In genomic region chr9:128684325-128685021, GRCh38 we compare ENCODE assay signal across 8 cellular contexts. TPM values are rescaled to one million over a fixed set of nuclear protein-coding genes. Genes with fewer than 3 reads are reported as not detected.
DNase-seq lines count a peak whose midpoint lies in the region; ATAC-seq and TF ChIP-seq lines count a peak whose summit lies in the region.

No MANE protein-coding gene starts in this region.

- H3K36me3 ChIP-seq in HAP-1 (replicated peaks) (peaks cover 16% of the 10 kb centered on the region), lower lobe of right lung (no peaks in the 10 kb centered on the region)

- H3K27me3 ChIP-seq in HAP-1 (ENCODE audit: low read depth) (no peaks in the 10 kb centered on the region), lower lobe of right lung (ENCODE audit: low read depth) (no peaks in the 10 kb centered on the region)

- peak overlapping the region; percentile 61 for H3K4me3 ChIP-seq in HAP-1
- H3K4me3 ChIP-seq in lower lobe of right lung = peak overlapping the region; percentile 79

- peak overlapping the region; percentile 89 for H3K27ac ChIP-seq in lower lobe of right lung

- DNase-seq in DMS79 (lab: John Stamatoyannopoulos, UW) = peak; percentile 43
- peak; percentile 90 to 91 for DNase-seq in HAP-1 (ENCODE audit: low spot score in 2 of 2)
- DNase-seq in NCI-H460 (ENCODE audit: extremely low read depth, low read depth) = peak; percentile 70
- DNase-seq in activated CD4-positive, alpha-beta T cell treated with anti-CD3 and anti-CD28 coated beads, Interleukin-2, amount 50 U/mL, for 1 hour = peak; percentile 65
- DNase-seq in ecto neural progenitor cell (ENCODE audit: low spot score) = peak; percentile 81
- peak; percentile 91 for DNase-seq in lower lobe of right lung
- DNase-seq in stimulated activated CD8-positive, alpha-beta memory T cell treated with anti-CD3 and anti-CD28 coated beads, Interleukin-15, amount 100 ng/mL, for 1 hour (ENCODE audit: low read depth) = peak; percentile 44
- DNase-seq in cerebellar nuclear complex (lab: John Stamatoyannopoulos, UW) = no peak

- in situ Hi-C loops in HAP-1 (cut with MboI; ENCODE audit: low sequenced_read_pairs) = no loop called here

- TF ChIP-seq CTCF in lower lobe of right lung (IDR thresholded peaks at IDR 0.05) = no peak

- ATAC-seq in lower lobe of right lung = peak; percentile 81 to 87

- no peaks in the 10 kb centered on the region for H3K9me3 ChIP-seq in HAP-1
- H3K9me3 ChIP-seq in lower lobe of right lung = no peaks in the 10 kb centered on the region

- intact Hi-C loops in lower lobe of right lung (cut with DNase I) = no loop called here

- H3K4me1 ChIP-seq in HAP-1 (peaks cover 32% of the 10 kb centered on the region), lower lobe of right lung (peaks cover 57% of the 10 kb centered on the region)

RNA-seq across cellular contexts. Expression of gene SET, which starts 4.5 kb away (rescaled TPM):
- total RNA-seq in NCI-H460 (2014; rRNA removed; shearing (Covaris generic)) = 863 and 882 TPM in 2 replicates
- polyA plus RNA-seq in NCI-H460 (2014; cell fraction: nucleus; rRNA removed) = 345 and 410 TPM in 2 replicates
- total RNA-seq in lower lobe of right lung = 197 TPM

RNA-seq across cellular contexts. Expression of gene PKN3, which starts 17.8 kb away (rescaled TPM):
- 5.9 and 7.4 TPM in 2 replicates for total RNA-seq in NCI-H460 (2014; rRNA removed; shearing (Covaris generic))
- 42.4 and 56.1 TPM in 2 replicates for polyA plus RNA-seq in NCI-H460 (2014; cell fraction: nucleus; rRNA removed)
- 11.1 TPM for total RNA-seq in lower lobe of right lung

RNA-seq across cellular contexts. Expression of gene DYNC2I2, which starts 27.8 kb away (rescaled TPM):
- total RNA-seq in NCI-H460 (2014; rRNA removed; shearing (Covaris generic)) = 77.5 and 97.9 TPM in 2 replicates
- polyA plus RNA-seq in NCI-H460 (2014; cell fraction: nucleus; rRNA removed) = 464 and 558 TPM in 2 replicates
- 37.3 TPM for total RNA-seq in lower lobe of right lung

RNA-seq across cellular contexts. Expression of gene ZDHHC12, which starts 39.5 kb away (rescaled TPM):
- total RNA-seq in NCI-H460 (2014; rRNA removed; shearing (Covaris generic)) = 17.9 and 22.4 TPM in 2 replicates
- polyA plus RNA-seq in NCI-H460 (2014; cell fraction: nucleus; rRNA removed) = 92.5 and 122 TPM in 2 replicates
- 29.4 TPM for total RNA-seq in lower lobe of right lung

Comparison
In these comparisons a context has a peak if more than half of its experiments do, and no peak if none do; other contexts are left out.
1. DNase-seq: peak in DMS79 (single experiment), HAP-1 (2 of 2), NCI-H460 (single experiment), activated CD4-positive, alpha-beta T cell treated with anti-CD3 and anti-CD28 coated beads, Interleukin-2, amount 50 U/mL, for 1 hour (single experiment), ecto neural progenitor cell (single experiment), lower lobe of right lung (single experiment) and stimulated activated CD8-positive, alpha-beta memory T cell treated with anti-CD3 and anti-CD28 coated beads, Interleukin-15, amount 100 ng/mL, for 1 hour (single experiment); none in cerebellar nuclear complex (0 of 2).